ENCODE assay signal across 23 cellular contexts in genomic region chr6:16042751-16043150, GRCh38.
"Had no signal": no experiment of that assay in that cellular context is flagged by ENCODE, and none has a peak within 500 bp of the region (broad histone marks: within the 10 kb centered on the region; RNA-seq: fewer than 3 reads in every experiment).

No MANE protein-coding gene starts in this region.

- DNase-seq: IMR-90; NCI-H1092; NCI-H1105 treated with DMSO at 0.1 percent for 48 hours; NCI-H1417 treated with DMSO at 0.1 percent for 48 hours; NCI-H146; NCI-H1694 treated with DMSO at 0.1 percent for 48 hours; NCI-H1930; NCI-H2081; NCI-H2171; NCI-H2227 treated with DMSO at 0.1 percent for 48 hours; NCI-H524; NCI-H526 treated with DMSO at 0.1 percent for 48 hours; NCI-H748 treated with DMSO at 0.1 percent for 48 hours; NK-92 treated with Interleukin-12 subunit alpha and Interleukin-12 subunit beta, amount 100 ng/mL, for 24 hours; OCI-M1; PC-9; Peyer's patch; SHP77 treated with DMSO at 0.1 percent for 48 hours; SJCRH30 had no signal

- H3K27ac ChIP-seq: KMS-11, PC-9, Peyer's patch, SJCRH30 had no signal

- H3K9ac ChIP-seq: KMS-11 had no signal

- H3K27me3 ChIP-seq: Peyer's patch, SJCRH30 had no signal

- H3K4me2 ChIP-seq: KMS-11, PC-9 had no signal

- FAIRE-seq: HepG2 had no signal

- H3K4me1 ChIP-seq: Peyer's patch, SJCRH30 had no signal

- H3K9me3 ChIP-seq: Peyer's patch, SJCRH30 had no signal

- ATAC-seq: HepG2, Right ventricle myocardium inferior, SK-N-SH treated with all-trans-retinoic acid at 6 μM for 48 hours had no signal

- H3K36me3 ChIP-seq: Peyer's patch, SJCRH30 had no signal

- H3K4me3 ChIP-seq: PC-9, Peyer's patch, SJCRH30 had no signal

- H2AFZ ChIP-seq: PC-9 had no signal
